18 cellular contexts compared by ENCODE assay signal in genomic region chrX:17634542-17635207, GRCh38.
DNase-seq lines count a peak whose midpoint lies in the region; ATAC-seq and TF ChIP-seq lines count a peak whose summit lies in the region.
"Had no signal": no experiment of that assay in that cellular context is flagged by ENCODE, and none has a peak within 500 bp of the region (broad histone marks: within the 10 kb centered on the region; RNA-seq: fewer than 3 reads in every experiment).

No MANE protein-coding gene starts in this region.

- H3K9me3 Mint-ChIP-seq in mesothelial cell of epicardium = no peaks in the 10 kb centered on the region
- H3K9me3 Mint-ChIP-seq: activated naive CD8-positive, alpha-beta T cell treated with anti-CD3 and anti-CD28 coated beads, Interleukin-2, amount 10 ng/mL, durations not matched to agents 7 days and 5 days; dendritic cell treated with granulocyte-macrophage colony-stimulating factor and Interleukin-4, amounts not matched to agents 40 ng/mL and 50 ng/mL, for 4 days had no signal

- 58% methylated on average over 3 of the region's 9 CpGs; no CpG with 5 or more reads in 1 of the 2 donors for WGBS in gastroesophageal sphincter (ENCODE audit: low coverage in 1 of 2), 2 donors

- peaks cover 45% of the 10 kb centered on the region for H3K4me1 Mint-ChIP-seq in mesothelial cell of epicardium

- H3K36me3 ChIP-seq in WERI-Rb-1 = no peaks in the 10 kb centered on the region
- H3K36me3 ChIP-seq in gastroesophageal sphincter = no peaks in the 10 kb centered on the region
- H3K36me3 ChIP-seq: ovary, vagina had no signal

- no peak overlapping the region for H3K4me3 ChIP-seq in WERI-Rb-1 (ENCODE audit: low read depth, low read length)
- no peak overlapping the region for H3K4me3 ChIP-seq in gastroesophageal sphincter
- H3K4me3 ChIP-seq: GM12878, ovary, vagina had no signal

- H3K9me3 ChIP-seq in WERI-Rb-1 (ENCODE audit: severe bottlenecking) (no peaks in the 10 kb centered on the region), gastroesophageal sphincter (no peaks in the 10 kb centered on the region)
- H3K9me3 ChIP-seq: ovary, vagina had no signal

- TF ChIP-seq POLR2A in gastroesophageal sphincter (IDR thresholded peaks at IDR 0.05) = no peak

- H3K27ac Mint-ChIP-seq in mesothelial cell of epicardium = peak overlapping the region; percentile 23
- H3K27ac Mint-ChIP-seq: activated naive CD8-positive, alpha-beta T cell treated with anti-CD3 and anti-CD28 coated beads, Interleukin-2, amount 10 ng/mL, durations not matched to agents 7 days and 5 days; dendritic cell treated with granulocyte-macrophage colony-stimulating factor and Interleukin-4, amounts not matched to agents 40 ng/mL and 50 ng/mL, for 4 days; IgD-negative memory B cell; T-helper 17 cell had no signal

- no peaks in the 10 kb centered on the region for H3K27me3 Mint-ChIP-seq in mesothelial cell of epicardium (ENCODE audit: low read depth)
- H3K27me3 Mint-ChIP-seq: activated naive CD8-positive, alpha-beta T cell treated with anti-CD3 and anti-CD28 coated beads, Interleukin-2, amount 10 ng/mL, durations not matched to agents 7 days and 5 days; dendritic cell treated with granulocyte-macrophage colony-stimulating factor and Interleukin-4, amounts not matched to agents 40 ng/mL and 50 ng/mL, for 4 days; IgD-negative memory B cell; T-helper 17 cell had no signal

- H3K27ac ChIP-seq in WERI-Rb-1 (peak overlapping the region; percentile 50), gastroesophageal sphincter (no peak overlapping the region)
- H3K27ac ChIP-seq: ovary, vagina had no signal

- peaks cover 0 to 4% (median 0%) of the 10 kb centered on the region in 3 donors for H3K4me1 ChIP-seq in gastroesophageal sphincter

- TF ChIP-seq EP300 in gastroesophageal sphincter (IDR thresholded peaks at IDR 0.05) = no peak

- peak overlapping the region; percentile 52 for H3K4me3 Mint-ChIP-seq in mesothelial cell of epicardium
- H3K4me3 Mint-ChIP-seq: activated naive CD8-positive, alpha-beta T cell treated with anti-CD3 and anti-CD28 coated beads, Interleukin-2, amount 10 ng/mL, durations not matched to agents 7 days and 5 days; dendritic cell treated with granulocyte-macrophage colony-stimulating factor and Interleukin-4, amounts not matched to agents 40 ng/mL and 50 ng/mL, for 4 days; T-helper 17 cell had no signal

- H3K27me3 ChIP-seq in WERI-Rb-1 (ENCODE audit: insufficient read depth, low read depth, severe bottlenecking) (no peaks in the 10 kb centered on the region), gastroesophageal sphincter (no peaks in the 10 kb centered on the region)
- H3K27me3 ChIP-seq: ovary, vagina had no signal

- no peak for TF ChIP-seq CTCF in WERI-Rb-1 (IDR thresholded peaks at IDR 0.05; ENCODE audit: low read depth, low read length)
- TF ChIP-seq CTCF in mesothelial cell of epicardium (IDR thresholded peaks at IDR 0.05; ENCODE audit: unreplicated experiment) = no peak
- no peak for TF ChIP-seq CTCF in gastroesophageal sphincter (IDR thresholded peaks at IDR 0.05)

- no peak for ATAC-seq in gastroesophageal sphincter
- ATAC-seq: GM12878, T-helper 17 cell had no signal

- DNase-seq in COR-L47 (lab: John Stamatoyannopoulos, UW) (peak; percentile 46), NCI-H1092 treated with DMSO at 0.1 percent for 48 hours (lab: John Stamatoyannopoulos, UW) (peak; percentile 90), WERI-Rb-1 (no peak), mesothelial cell of epicardium (ENCODE audit: low spot score in 2 of 2, unreplicated experiment in 2 of 2) (no peak), NOMO-1 (lab: John Stamatoyannopoulos, UW; ENCODE audit: unreplicated experiment in 2 of 2) (no peak), globus pallidus (ENCODE audit: low spot score) (no peak), T-helper 1 cell (no peak)
- DNase-seq: activated naive CD8-positive, alpha-beta T cell treated with anti-CD3 and anti-CD28 coated beads, Interleukin-2, amount 10 ng/mL, durations not matched to agents 7 days and 5 days; GDM1; HCEC 1CT; ovary; stimulated activated CD4-positive, alpha-beta T cell treated with anti-CD3 and anti-CD28 coated beads, Interleukin-4, amount 100 ng/mL, for 1 hour; T-helper 17 cell had no signal

- H3K36me3 Mint-ChIP-seq in mesothelial cell of epicardium = no peaks in the 10 kb centered on the region
- H3K36me3 Mint-ChIP-seq: activated naive CD8-positive, alpha-beta T cell treated with anti-CD3 and anti-CD28 coated beads, Interleukin-2, amount 10 ng/mL, durations not matched to agents 7 days and 5 days; IgD-negative memory B cell had no signal

Comparison
In these comparisons a context has a peak if more than half of its experiments do, and no peak if none do; other contexts are left out.
1. DNase-seq: peak in COR-L47 (single experiment) and NCI-H1092 treated with DMSO at 0.1 percent for 48 hours (single experiment); none in WERI-Rb-1 (single experiment), mesothelial cell of epicardium (0 of 2), NOMO-1 (0 of 2), globus pallidus (single experiment) and T-helper 1 cell (0 of 5).